Comparison of ENCODE assay signal across 12 cellular contexts in genomic region chr1:66207484-66207883, GRCh38.
DNase-seq lines count a peak whose midpoint lies in the region; ATAC-seq and TF ChIP-seq lines count a peak whose summit lies in the region.
"Had no signal": no experiment of that assay in that cellular context is flagged by ENCODE, and none has a peak within 500 bp of the region (broad histone marks: within the 10 kb centered on the region; RNA-seq: fewer than 3 reads in every experiment).

No MANE protein-coding gene starts in this region.

- H3K27me3 Mint-ChIP-seq in HFFc6 (ENCODE audit: insufficient read depth) = peaks cover 18% of the 10 kb centered on the region
- H3K27me3 Mint-ChIP-seq in naive thymus-derived CD8-positive, alpha-beta T cell = peaks cover 2 to 21% (median 6%) of the 10 kb centered on the region in 5 donors

- DNase-seq in A172 (ENCODE audit: low spot score) = peak; percentile 44
- peak; percentile 21 for DNase-seq in HFFc6
- DNase-seq in caudate nucleus (lab: John Stamatoyannopoulos, UW) = peak in 2 of 61 donors; percentile 42 to 60
- DNase-seq in inferior parietal cortex (ENCODE audit: extremely low spot score) = peak; percentile 48
- DNase-seq in naive thymus-derived CD8-positive, alpha-beta T cell = no peak
- DNase-seq in DMS79 (lab: John Stamatoyannopoulos, UW) = no peak
- DNase-seq: NCI-H1930, PC-9 had no signal

- peaks cover 16% of the 10 kb centered on the region for H3K9me3 Mint-ChIP-seq in HFFc6
- peaks cover 3 to 18% (median 8%) of the 10 kb centered on the region in 9 donors for H3K9me3 Mint-ChIP-seq in naive thymus-derived CD8-positive, alpha-beta T cell

- ATAC-seq in naive thymus-derived CD8-positive, alpha-beta T cell = no peak
- ATAC-seq in GM18868 (IDR thresholded peaks at IDR 0.05; ENCODE audit: unreplicated experiment) = no peak
- ATAC-seq in HG02970 (IDR thresholded peaks at IDR 0.05; ENCODE audit: low FRiP score, unreplicated experiment) = no peak
- ATAC-seq: sciatic nerve had no signal

- H3K27ac ChIP-seq in caudate nucleus (ENCODE audit: low read depth, low read length) = peak overlapping the region; percentile 72
- H3K27ac ChIP-seq: BLaER1, PC-9 had no signal

- peaks cover 6% of the 10 kb centered on the region for H3K36me3 Mint-ChIP-seq in HFFc6 (ENCODE audit: low read depth)
- H3K36me3 Mint-ChIP-seq in naive thymus-derived CD8-positive, alpha-beta T cell = peaks cover 2 to 8% (median 2%) of the 10 kb centered on the region in 3 donors

- H3K4me3 Mint-ChIP-seq in HFFc6 = no peak overlapping the region
- no peak overlapping the region for H3K4me3 Mint-ChIP-seq in naive thymus-derived CD8-positive, alpha-beta T cell

- H3K4me1 Mint-ChIP-seq in HFFc6 (ENCODE audit: low read depth) = peaks cover 8% of the 10 kb centered on the region
- H3K4me1 Mint-ChIP-seq in naive thymus-derived CD8-positive, alpha-beta T cell = no peaks in the 10 kb centered on the region

- no peak for TF ChIP-seq CTCF in HFFc6 (IDR thresholded peaks at IDR 0.05)

- no peak overlapping the region for H3K27ac Mint-ChIP-seq in HFFc6
- no peak overlapping the region for H3K27ac Mint-ChIP-seq in naive thymus-derived CD8-positive, alpha-beta T cell

- POLR2A ChIA-PET in naive thymus-derived CD8-positive, alpha-beta T cell (lab: Charles Lee) = no interaction called here

Comparison
In these comparisons a context has a peak if more than half of its experiments do, and no peak if none do; other contexts are left out.
1. DNase-seq: peak in A172 (single experiment), HFFc6 (single experiment) and inferior parietal cortex (single experiment); none in naive thymus-derived CD8-positive, alpha-beta T cell (0 of 10) and DMS79 (single experiment).